In the genomic region with DNA sequence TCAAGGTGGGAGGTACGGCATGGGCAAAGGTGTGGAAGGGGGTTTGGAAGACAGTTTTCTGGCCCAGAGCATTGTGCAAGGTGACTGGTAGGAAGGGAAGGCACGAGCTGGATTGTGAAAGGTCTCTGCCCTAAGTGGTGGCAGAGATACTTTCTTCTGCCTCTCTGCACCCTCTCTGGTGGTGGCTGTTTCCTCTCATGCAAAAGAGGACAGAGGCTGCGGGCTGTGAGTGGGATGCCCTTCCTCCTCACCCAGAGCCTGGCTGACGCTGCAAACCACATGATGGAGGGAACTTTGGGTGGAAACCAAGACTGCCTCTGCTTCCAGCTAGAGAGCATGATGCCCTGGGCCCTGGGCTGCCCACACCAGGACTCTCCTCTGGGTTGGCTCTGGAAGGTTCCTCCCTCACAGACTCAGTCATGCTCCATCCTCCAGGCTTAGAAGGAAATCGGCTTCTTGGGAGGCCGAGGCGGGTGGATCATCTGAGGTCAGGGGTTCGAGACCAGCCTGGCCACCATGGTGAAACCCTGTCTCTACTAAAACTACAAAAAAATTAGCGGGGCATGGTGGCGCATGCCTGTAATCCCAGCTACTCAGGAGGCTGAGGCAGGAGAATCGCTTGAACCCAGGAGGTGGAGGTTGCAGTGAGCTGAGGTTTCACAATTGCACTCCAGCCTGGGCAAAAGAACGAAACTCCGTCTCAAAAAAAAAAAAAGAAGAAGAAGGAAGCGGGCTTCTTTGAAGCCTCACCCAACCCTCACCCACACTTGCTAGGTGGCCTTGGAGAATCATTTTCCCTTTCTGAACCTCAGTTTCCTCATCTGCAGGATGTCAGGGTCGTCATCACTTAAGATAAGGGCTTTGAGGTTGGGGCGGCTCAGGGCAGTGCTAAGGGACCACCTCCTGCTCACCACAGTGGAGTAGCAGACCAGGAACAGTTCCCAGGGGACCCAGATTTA, we compare ENCODE assay signal across 9 cellular contexts. TPM values are rescaled to one million over a fixed set of nuclear protein-coding genes. Genes with fewer than 3 reads are reported as not detected.
DNase-seq lines count a peak whose midpoint lies in the region; ATAC-seq lines count a peak whose summit lies in the region.
"Had no signal": no experiment of that assay in that cellular context is flagged by ENCODE, and none has a peak within 500 bp of the region (broad histone marks: within the 10 kb centered on the region; RNA-seq: fewer than 3 reads in every experiment).

No MANE protein-coding gene starts in this region.

- DNase-seq in activated CD4-positive, alpha-beta T cell treated with anti-CD3 and anti-CD28 coated beads for 36 hours = peak; percentile 88
- DNase-seq in head of caudate nucleus = peak in 36 of 42 donors; percentile 25 to 72 (median 50)
- DNase-seq in stimulated activated CD8-positive, alpha-beta memory T cell treated with anti-CD3 and anti-CD28 coated beads, Interleukin-12 subunit alpha, Interleukin-12 subunit beta, amount 100 ng/mL, for 24 hours (ENCODE audit: extremely low read depth) = peak; percentile 53
- DNase-seq in amniotic stem cell (lab: John Stamatoyannopoulos, UW) = no peak
- DNase-seq in NCI-H187 (lab: John Stamatoyannopoulos, UW) = no peak

- ATAC-seq in GM18870 (IDR thresholded peaks at IDR 0.05; ENCODE audit: unreplicated experiment) (peak; percentile 60), HG03103 (IDR thresholded peaks at IDR 0.05; ENCODE audit: low read depth, unreplicated experiment) (peak; percentile 57), GM21526 (IDR thresholded peaks at IDR 0.05; ENCODE audit: low FRiP score, unreplicated experiment) (no peak)
- ATAC-seq in activated CD4-positive, alpha-beta T cell treated with anti-CD3 and anti-CD28 coated beads for 36 hours = peak; percentile 86
- ATAC-seq: HCT116 had no signal

- CTCF ChIA-PET in activated CD4-positive, alpha-beta T cell treated with anti-CD3 and anti-CD28 coated beads for 36 hours (lab: Charles Lee) = interaction anchor here (0.6 to 3.2 kb wide), 5 partner anchors 10 to 1290 kb away, joined by 3 to 9 read pairs (median 3); a partner anchor contains a TSS

- POLR2A ChIA-PET in activated CD4-positive, alpha-beta T cell treated with anti-CD3 and anti-CD28 coated beads for 36 hours (lab: Charles Lee) = interaction anchor here (1.0 kb wide), 1 partner anchor 35 kb away, joined by 4 read pairs; no protein-coding TSS in a partner anchor

- H3K27ac Mint-ChIP-seq in activated CD4-positive, alpha-beta T cell treated with anti-CD3 and anti-CD28 coated beads for 36 hours = peak overlapping the region; percentile 94

- intact Hi-C loops in activated CD4-positive, alpha-beta T cell treated with anti-CD3 and anti-CD28 coated beads for 36 hours (cut with DNase I, micrococcal nuclease) = loop anchor here (1.0 to 10.0 kb wide), 4 partner anchors 10 to 1032 kb away; no protein-coding TSS in a partner anchor
- intact Hi-C loops in head of caudate nucleus (cut with DNase I) = no loop called here

- peaks cover 64% of the 10 kb centered on the region for H3K36me3 Mint-ChIP-seq in activated CD4-positive, alpha-beta T cell treated with anti-CD3 and anti-CD28 coated beads for 36 hours (ENCODE audit: low read depth)

- H3K4me1 Mint-ChIP-seq in activated CD4-positive, alpha-beta T cell treated with anti-CD3 and anti-CD28 coated beads for 36 hours = peaks cover 84% of the 10 kb centered on the region

- peak overlapping the region; percentile 67 for H3K4me3 Mint-ChIP-seq in activated CD4-positive, alpha-beta T cell treated with anti-CD3 and anti-CD28 coated beads for 36 hours

- no peaks in the 10 kb centered on the region for H3K27me3 Mint-ChIP-seq in activated CD4-positive, alpha-beta T cell treated with anti-CD3 and anti-CD28 coated beads for 36 hours

- H3K9me3 Mint-ChIP-seq in activated CD4-positive, alpha-beta T cell treated with anti-CD3 and anti-CD28 coated beads for 36 hours (ENCODE audit: low read depth) = peaks cover 6% of the 10 kb centered on the region

RNA-seq across cellular contexts. Expression of a gene that starts 8.3 kb away (rescaled TPM):
- 100 to 1,000 TPM; 100 to 125 TPM for total RNA-seq in activated CD4-positive, alpha-beta T cell treated with anti-CD3 and anti-CD28 coated beads for 36 hours

Comparison
In these comparisons a context has a peak if more than half of its experiments do, and no peak if none do; other contexts are left out.
1. DNase-seq: peak in activated CD4-positive, alpha-beta T cell treated with anti-CD3 and anti-CD28 coated beads for 36 hours (single experiment), head of caudate nucleus (36 of 42) and stimulated activated CD8-positive, alpha-beta memory T cell treated with anti-CD3 and anti-CD28 coated beads, Interleukin-12 subunit alpha, Interleukin-12 subunit beta, amount 100 ng/mL, for 24 hours (single experiment); none in amniotic stem cell (single experiment) and NCI-H187 (0 of 2).